In genomic region chr17:39450847-39451581, GRCh38 we compare ENCODE assay signal across 1 cellular context.
TF ChIP-seq lines count a peak whose summit lies in the region.

Gene MED1 (minus strand): TSS chr17:39451263. CDS start chr17:39451062, 201 bp downstream.

TF ChIP-seq in GM12878, 131 proteins besides CTCF, POLR2A, EP300 and RAD21 (continued from another document and continues in another):
- TF ChIP-seq, protein P1, sequence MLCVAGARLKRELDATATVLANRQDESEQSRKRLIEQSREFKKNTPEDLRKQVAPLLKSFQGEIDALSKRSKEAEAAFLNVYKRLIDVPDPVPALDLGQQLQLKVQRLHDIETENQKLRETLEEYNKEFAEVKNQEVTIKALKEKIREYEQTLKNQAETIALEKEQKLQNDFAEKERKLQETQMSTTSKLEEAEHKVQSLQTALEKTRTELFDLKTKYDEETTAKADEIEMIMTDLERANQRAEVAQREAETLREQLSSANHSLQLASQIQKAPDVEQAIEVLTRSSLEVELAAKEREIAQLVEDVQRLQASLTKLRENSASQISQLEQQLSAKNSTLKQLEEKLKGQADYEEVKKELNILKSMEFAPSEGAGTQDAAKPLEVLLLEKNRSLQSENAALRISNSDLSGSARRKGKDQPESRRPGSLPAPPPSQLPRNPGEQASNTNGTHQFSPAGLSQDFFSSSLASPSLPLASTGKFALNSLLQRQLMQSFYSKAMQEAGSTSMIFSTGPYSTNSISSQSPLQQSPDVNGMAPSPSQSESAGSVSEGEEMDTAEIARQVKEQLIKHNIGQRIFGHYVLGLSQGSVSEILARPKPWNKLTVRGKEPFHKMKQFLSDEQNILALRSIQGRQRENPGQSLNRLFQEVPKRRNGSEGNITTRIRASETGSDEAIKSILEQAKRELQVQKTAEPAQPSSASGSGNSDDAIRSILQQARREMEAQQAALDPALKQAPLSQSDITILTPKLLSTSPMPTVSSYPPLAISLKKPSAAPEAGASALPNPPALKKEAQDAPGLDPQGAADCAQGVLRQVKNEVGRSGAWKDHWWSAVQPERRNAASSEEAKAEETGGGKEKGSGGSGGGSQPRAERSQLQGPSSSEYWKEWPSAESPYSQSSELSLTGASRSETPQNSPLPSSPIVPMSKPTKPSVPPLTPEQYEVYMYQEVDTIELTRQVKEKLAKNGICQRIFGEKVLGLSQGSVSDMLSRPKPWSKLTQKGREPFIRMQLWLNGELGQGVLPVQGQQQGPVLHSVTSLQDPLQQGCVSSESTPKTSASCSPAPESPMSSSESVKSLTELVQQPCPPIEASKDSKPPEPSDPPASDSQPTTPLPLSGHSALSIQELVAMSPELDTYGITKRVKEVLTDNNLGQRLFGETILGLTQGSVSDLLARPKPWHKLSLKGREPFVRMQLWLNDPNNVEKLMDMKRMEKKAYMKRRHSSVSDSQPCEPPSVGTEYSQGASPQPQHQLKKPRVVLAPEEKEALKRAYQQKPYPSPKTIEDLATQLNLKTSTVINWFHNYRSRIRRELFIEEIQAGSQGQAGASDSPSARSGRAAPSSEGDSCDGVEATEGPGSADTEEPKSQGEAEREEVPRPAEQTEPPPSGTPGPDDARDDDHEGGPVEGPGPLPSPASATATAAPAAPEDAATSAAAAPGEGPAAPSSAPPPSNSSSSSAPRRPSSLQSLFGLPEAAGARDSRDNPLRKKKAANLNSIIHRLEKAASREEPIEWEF (IDR thresholded peaks at IDR 0.05; ENCODE audit: insufficient replicate concordance, low read depth, low read length), result no peak
- TF ChIP-seq MTA2 (IDR thresholded peaks at IDR 0.05; ENCODE audit: low read depth) (no peak), RUNX3 (IDR thresholded peaks at IDR 0.05; ENCODE audit: low read length) (peak; percentile 39; the same call in 1 of the 2 replicates), NFXL1 (IDR thresholded peaks at IDR 0.05; ENCODE audit: borderline replicate concordance) (no peak), SUZ12 (IDR thresholded peaks at IDR 0.05; ENCODE audit: unreplicated experiment) (no peak), ZBED1 (IDR thresholded peaks at IDR 0.05; ENCODE audit: borderline replicate concordance) (no peak), E2F4 (IDR thresholded peaks at IDR 0.05; ENCODE audit: low read depth, low read length) (no peak), POU2F2 (IDR thresholded peaks at IDR 0.05; ENCODE audit: borderline replicate concordance, low read depth, low read length) (peak; percentile 62; the same call in 1 of the 3 replicates), ZNF384 (IDR thresholded peaks at IDR 0.05; ENCODE audit: borderline replicate concordance, low read depth, low read length) (peak; percentile 27; the same call in 1 of the 2 replicates), BMI1 (IDR thresholded peaks at IDR 0.05; ENCODE audit: borderline replicate concordance) (no peak), ZZZ3 (IDR thresholded peaks at IDR 0.05; ENCODE audit: control insufficient read depth, insufficient read length, low read depth) (no peak), CREB1 (IDR thresholded peaks at IDR 0.05; ENCODE audit: low read depth) (peak; percentile 66), ZNF217 (IDR thresholded peaks at IDR 0.05) (no peak), CBX3 (IDR thresholded peaks at IDR 0.05; ENCODE audit: borderline replicate concordance, low read depth) (no peak), CREM (IDR thresholded peaks at IDR 0.05; ENCODE audit: low read depth) (no peak), CHD1 (IDR thresholded peaks at IDR 0.05; ENCODE audit: low read depth, low read length) (no peak), MTA3 (IDR thresholded peaks at IDR 0.05; ENCODE audit: borderline replicate concordance, low read length) (no peak; the same call in 1 of the 2 replicates), ASH2L (IDR thresholded peaks at IDR 0.05; ENCODE audit: borderline replicate concordance, low read depth) (no peak), SUPT20H (IDR thresholded peaks at IDR 0.05; ENCODE audit: borderline replicate concordance, control insufficient read depth, low read depth, low read length) (no peak), IKZF1 (conservative IDR thresholded peaks at IDR 0.05) (peak; percentile 57; the same call in 1 of the 2 replicates), IRF4 (IDR thresholded peaks at IDR 0.05; ENCODE audit: low read depth, low read length) (0 out of 2 replicates have a peak, but pooled peaks have one; percentile 31), EED (IDR thresholded peaks at IDR 0.05; ENCODE audit: low read depth) (no peak), NFYA (IDR thresholded peaks at IDR 0.05; ENCODE audit: borderline replicate concordance, low read depth, low read length) (no peak), GATAD2B (conservative IDR thresholded peaks at IDR 0.05; ENCODE audit: low read depth) (no peak), CBX5 (IDR thresholded peaks at IDR 0.05; ENCODE audit: low read depth) (peak; percentile 30; the same call in 1 of the 2 replicates), FOXM1 (IDR thresholded peaks at IDR 0.05; ENCODE audit: low read depth, low read length) (no peak; the same call in 1 of the 2 replicates), USF2 (IDR thresholded peaks at IDR 0.05; ENCODE audit: borderline replicate concordance, low read depth, low read length) (no peak), MEF2A (IDR thresholded peaks at IDR 0.05; ENCODE audit: insufficient read depth, low read depth, low read length) (no peak), FOS (IDR thresholded peaks at IDR 0.05; ENCODE audit: borderline replicate concordance, extremely low read depth, insufficient read length) (no peak), E4F1 (IDR thresholded peaks at IDR 0.05; ENCODE audit: borderline replicate concordance, partially characterized antibody) (peak; percentile 40), ZBTB4 (CRISPR knock-in tag; IDR thresholded peaks at IDR 0.05) (no peak), CBFB (IDR thresholded peaks at IDR 0.05; ENCODE audit: low read depth) (peak; percentile 97), TAF1 (IDR thresholded peaks at IDR 0.05; ENCODE audit: borderline replicate concordance, low read depth, low read length) (peak; percentile 97), SIX5 (IDR thresholded peaks at IDR 0.05; ENCODE audit: low read depth, low read length, severe bottlenecking) (no peak), SMAD1 (IDR thresholded peaks at IDR 0.05; ENCODE audit: low read depth, partially characterized antibody) (peak; percentile 40), SIN3A (IDR thresholded peaks at IDR 0.05; ENCODE audit: low read depth, low read length) (peak; percentile 67; the same call in 1 of the 2 replicates), KDM1A (IDR thresholded peaks at IDR 0.05; ENCODE audit: borderline replicate concordance) (no peak), CEBPB (IDR thresholded peaks at IDR 0.05; ENCODE audit: borderline replicate concordance in 1 of 2, low read depth in 2 of 2, low read length in 2 of 2) (no peak)
- TF ChIP-seq, protein P2, sequence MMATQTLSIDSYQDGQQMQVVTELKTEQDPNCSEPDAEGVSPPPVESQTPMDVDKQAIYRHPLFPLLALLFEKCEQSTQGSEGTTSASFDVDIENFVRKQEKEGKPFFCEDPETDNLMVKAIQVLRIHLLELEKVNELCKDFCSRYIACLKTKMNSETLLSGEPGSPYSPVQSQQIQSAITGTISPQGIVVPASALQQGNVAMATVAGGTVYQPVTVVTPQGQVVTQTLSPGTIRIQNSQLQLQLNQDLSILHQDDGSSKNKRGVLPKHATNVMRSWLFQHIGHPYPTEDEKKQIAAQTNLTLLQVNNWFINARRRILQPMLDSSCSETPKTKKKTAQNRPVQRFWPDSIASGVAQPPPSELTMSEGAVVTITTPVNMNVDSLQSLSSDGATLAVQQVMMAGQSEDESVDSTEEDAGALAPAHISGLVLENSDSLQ (IDR thresholded peaks at IDR 0.05), result peak; percentile 77
- TF ChIP-seq, protein P3, sequence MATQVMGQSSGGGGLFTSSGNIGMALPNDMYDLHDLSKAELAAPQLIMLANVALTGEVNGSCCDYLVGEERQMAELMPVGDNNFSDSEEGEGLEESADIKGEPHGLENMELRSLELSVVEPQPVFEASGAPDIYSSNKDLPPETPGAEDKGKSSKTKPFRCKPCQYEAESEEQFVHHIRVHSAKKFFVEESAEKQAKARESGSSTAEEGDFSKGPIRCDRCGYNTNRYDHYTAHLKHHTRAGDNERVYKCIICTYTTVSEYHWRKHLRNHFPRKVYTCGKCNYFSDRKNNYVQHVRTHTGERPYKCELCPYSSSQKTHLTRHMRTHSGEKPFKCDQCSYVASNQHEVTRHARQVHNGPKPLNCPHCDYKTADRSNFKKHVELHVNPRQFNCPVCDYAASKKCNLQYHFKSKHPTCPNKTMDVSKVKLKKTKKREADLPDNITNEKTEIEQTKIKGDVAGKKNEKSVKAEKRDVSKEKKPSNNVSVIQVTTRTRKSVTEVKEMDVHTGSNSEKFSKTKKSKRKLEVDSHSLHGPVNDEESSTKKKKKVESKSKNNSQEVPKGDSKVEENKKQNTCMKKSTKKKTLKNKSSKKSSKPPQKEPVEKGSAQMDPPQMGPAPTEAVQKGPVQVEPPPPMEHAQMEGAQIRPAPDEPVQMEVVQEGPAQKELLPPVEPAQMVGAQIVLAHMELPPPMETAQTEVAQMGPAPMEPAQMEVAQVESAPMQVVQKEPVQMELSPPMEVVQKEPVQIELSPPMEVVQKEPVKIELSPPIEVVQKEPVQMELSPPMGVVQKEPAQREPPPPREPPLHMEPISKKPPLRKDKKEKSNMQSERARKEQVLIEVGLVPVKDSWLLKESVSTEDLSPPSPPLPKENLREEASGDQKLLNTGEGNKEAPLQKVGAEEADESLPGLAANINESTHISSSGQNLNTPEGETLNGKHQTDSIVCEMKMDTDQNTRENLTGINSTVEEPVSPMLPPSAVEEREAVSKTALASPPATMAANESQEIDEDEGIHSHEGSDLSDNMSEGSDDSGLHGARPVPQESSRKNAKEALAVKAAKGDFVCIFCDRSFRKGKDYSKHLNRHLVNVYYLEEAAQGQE (IDR thresholded peaks at IDR 0.05; ENCODE audit: low read depth, low read length), result no peak
- TF ChIP-seq, protein P4, sequence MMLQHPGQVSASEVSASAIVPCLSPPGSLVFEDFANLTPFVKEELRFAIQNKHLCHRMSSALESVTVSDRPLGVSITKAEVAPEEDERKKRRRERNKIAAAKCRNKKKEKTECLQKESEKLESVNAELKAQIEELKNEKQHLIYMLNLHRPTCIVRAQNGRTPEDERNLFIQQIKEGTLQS (IDR thresholded peaks at IDR 0.05; ENCODE audit: borderline replicate concordance, extremely low read depth, low read depth, low read length), result no peak
